ENCODE assay signal across 22 cellular contexts in the genomic region with DNA sequence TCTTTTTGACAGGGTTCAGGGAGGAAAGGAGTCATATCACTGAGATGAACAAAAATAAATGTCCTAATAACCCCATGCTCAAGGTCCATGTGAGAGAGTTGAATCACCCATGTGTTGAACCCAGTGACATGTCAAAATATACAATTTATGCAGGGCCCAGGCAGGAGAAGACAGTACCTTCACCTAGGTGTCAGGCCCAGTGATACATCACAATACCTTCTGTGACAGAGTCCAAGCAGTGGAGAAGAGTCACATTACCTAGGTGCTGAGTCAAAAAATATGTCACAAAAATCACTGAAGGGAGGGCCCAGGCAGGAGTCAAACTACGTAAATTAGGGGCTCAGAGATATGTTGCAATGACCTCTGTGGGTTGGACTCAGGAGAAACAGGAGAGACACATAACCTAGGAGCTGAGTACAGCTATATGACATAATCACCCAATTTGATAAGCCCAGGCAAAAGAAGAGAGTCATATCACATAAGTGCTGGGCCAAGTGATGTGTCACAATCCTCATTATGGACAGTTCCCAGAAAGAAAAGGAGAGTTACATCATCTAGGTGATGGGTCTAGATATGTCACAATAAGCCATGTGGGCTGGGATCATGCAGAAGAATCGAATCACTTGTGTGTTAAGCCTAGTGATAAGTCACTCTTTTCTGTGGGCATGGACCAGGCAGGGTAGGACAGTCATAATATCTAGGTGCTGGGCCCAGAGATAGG. TPM values are rescaled to one million over a fixed set of nuclear protein-coding genes. Genes with fewer than 3 reads are reported as not detected.
DNase-seq lines count a peak whose midpoint lies in the region; ATAC-seq, FAIRE-seq and TF ChIP-seq lines count a peak whose summit lies in the region.
"Had no signal": no experiment of that assay in that cellular context is flagged by ENCODE, and none has a peak within 500 bp of the region (broad histone marks: within the 10 kb centered on the region; RNA-seq: fewer than 3 reads in every experiment).

No MANE protein-coding gene starts in this region.

- CTCF ChIA-PET in activated CD8-positive, alpha-beta T cell treated with anti-CD3 and anti-CD28 coated beads for 36 hours (lab: Charles Lee), result interaction anchor here (1.9 kb wide), 1 partner anchor 20 kb away, joined by 4 read pairs; no protein-coding TSS in a partner anchor
- CTCF ChIA-PET in activated CD8-positive, alpha-beta T cell treated with anti-CD3 and anti-CD28 coated beads, Interleukin-2, amount 10 ng/mL, durations not matched to agents 7 days and 5 days (lab: Charles Lee), result no interaction called here
- CTCF ChIA-PET in H1 (lab: Charles Lee; ENCODE audit: partially characterized antibody), result no interaction called here

- no peak for FAIRE-seq in H1 (lab: Jason Lieb, UNC)
- FAIRE-seq: colon, TTC549 had no signal

- H3K23me2 ChIP-seq in H1 (ENCODE audit: low read depth, low read length), result no peaks in the 10 kb centered on the region

- intact Hi-C loops in activated CD8-positive, alpha-beta T cell treated with anti-CD3 and anti-CD28 coated beads for 36 hours (cut with micrococcal nuclease), result no loop called here

- H3K4me3 ChIP-seq in NB4 (ENCODE audit: low read depth, low read length) (no peak overlapping the region), H1 (ENCODE audit: extremely low read depth in 1 of 4, insufficient read depth in 2 of 4, low read depth in 3 of 4, low read length in 4 of 4) (no peak overlapping the region), trophoblast cell (ENCODE audit: low read depth, low read length) (no peak overlapping the region)
- H3K4me3 ChIP-seq: Peyer's patch, SK-N-MC, stomach had no signal

- no peak overlapping the region for H2BK12ac ChIP-seq in H1 (ENCODE audit: low read depth, low read length)
- H2BK12ac ChIP-seq in trophoblast cell (ENCODE audit: low read length), result no peak overlapping the region

- H3K36me3 Mint-ChIP-seq in activated CD8-positive, alpha-beta T cell treated with anti-CD3 and anti-CD28 coated beads for 36 hours (ENCODE audit: low read depth), result peaks cover 61% of the 10 kb centered on the region
- peaks cover 72% of the 10 kb centered on the region for H3K36me3 Mint-ChIP-seq in activated CD8-positive, alpha-beta T cell treated with anti-CD3 and anti-CD28 coated beads, Interleukin-2, amount 10 ng/mL, durations not matched to agents 7 days and 5 days (ENCODE audit: low read depth)

- H4K8ac ChIP-seq in H1 (ENCODE audit: extremely low read depth, insufficient read depth, low read length), result no peak overlapping the region
- no peak overlapping the region for H4K8ac ChIP-seq in trophoblast cell (ENCODE audit: low read depth, low read length)

- 87% methylated on average over 2 of the region's 2 CpGs; no CpG with 5 or more reads in 1 of the 2 experiments for WGBS in H1 (ENCODE audit: extremely low coverage in 1 of 2, insufficient coverage in 1 of 2, insufficient read length in 1 of 2, insufficient replicate concordance in 2 of 2, low coverage in 1 of 2, low lambda C conversion rate in 2 of 2, missing lambda C conversion rate in 1 of 2), 2 experiments
- WGBS in trophoblast cell (ENCODE audit: extremely low coverage, insufficient coverage, insufficient read length), result no CpG with 5 or more reads among the region's 2 CpGs

- peaks cover 9 to 71% (median 55%) of the 10 kb centered on the region in 4 experiments; a peak in 7 of 8 replicates for H3K36me3 ChIP-seq in H1 (ENCODE audit: control insufficient read depth in 2 of 4, insufficient read depth in 4 of 4, low read length in 3 of 4)
- peaks cover 24 to 49% of the 10 kb centered on the region in 2 experiments for H3K36me3 ChIP-seq in trophoblast cell (ENCODE audit: control insufficient read depth in 1 of 2, insufficient read depth in 2 of 2, low read length in 2 of 2)

- H2BK5ac ChIP-seq in H1 (ENCODE audit: low read depth, low read length), result no peak overlapping the region
- H2BK5ac ChIP-seq in trophoblast cell (ENCODE audit: low read depth, low read length, poor library complexity), result no peak overlapping the region

- H3K4me1 ChIP-seq in H1 (replicated peaks in 1 of 4; ENCODE audit: control insufficient read depth in 3 of 4, insufficient read depth in 4 of 4, low read length in 3 of 4) (no peaks in the 10 kb centered on the region), trophoblast cell (ENCODE audit: control insufficient read depth in 1 of 2, insufficient read depth in 2 of 2, low read length in 2 of 2) (no peaks in the 10 kb centered on the region)
- H3K4me1 ChIP-seq: Peyer's patch, stomach had no signal

- H2BK120ac ChIP-seq in H1 (replicated peaks; ENCODE audit: low read depth, low read length), result no peak overlapping the region
- no peak overlapping the region for H2BK120ac ChIP-seq in trophoblast cell (ENCODE audit: insufficient read depth, low read length, poor library complexity)

- H3K18ac ChIP-seq in H1 (ENCODE audit: extremely low read depth, low read length) (no peak overlapping the region), trophoblast cell (ENCODE audit: low read length) (no peak overlapping the region)

- H3K79me1 ChIP-seq in H1 (ENCODE audit: low read depth, low read length) (peaks cover 2% of the 10 kb centered on the region; the same call in 1 of the 2 replicates), trophoblast cell (ENCODE audit: low read length) (no peaks in the 10 kb centered on the region)

- H3K79me2 ChIP-seq in H1 (ENCODE audit: control insufficient read depth in 1 of 2, insufficient read depth in 2 of 2, low read length in 2 of 2) (peaks cover 0 to 15% of the 10 kb centered on the region in 2 experiments; a peak in 2 of 4 replicates), trophoblast cell (ENCODE audit: control insufficient read depth, insufficient read depth, low read length, poor library complexity) (no peaks in the 10 kb centered on the region)

- H3K14ac ChIP-seq in H1 (ENCODE audit: insufficient read length) (no peak overlapping the region), trophoblast cell (ENCODE audit: low read length) (no peak overlapping the region)

- H3K27ac Mint-ChIP-seq in activated CD8-positive, alpha-beta T cell treated with anti-CD3 and anti-CD28 coated beads for 36 hours, result peak overlapping the region; percentile 48
- H3K27ac Mint-ChIP-seq in activated CD8-positive, alpha-beta T cell treated with anti-CD3 and anti-CD28 coated beads, Interleukin-2, amount 10 ng/mL, durations not matched to agents 7 days and 5 days, result no peak overlapping the region
- H3K27ac Mint-ChIP-seq: activated T-helper 1 cell treated with anti-CD3 and anti-CD28 coated beads, Interleukin-12 subunit alpha, Interleukin-12 subunit beta, Interleukin-2, Interleukin-4 antibody, amounts not matched to agents 30 ng/mL and 10 ng/mL and 1 ng/mL, durations not matched to agents 14 hours and 24 hours and 36 hours; endodermal cell had no signal

- H2BK20ac ChIP-seq in H1 (ENCODE audit: low read length), result no peak overlapping the region

- POLR2A ChIA-PET in activated CD8-positive, alpha-beta T cell treated with anti-CD3 and anti-CD28 coated beads for 36 hours (lab: Charles Lee), result interaction anchor here (1.2 kb wide), 1 partner anchor 10 kb away, joined by 4 read pairs; no protein-coding TSS in a partner anchor
- POLR2A ChIA-PET in activated CD8-positive, alpha-beta T cell treated with anti-CD3 and anti-CD28 coated beads, Interleukin-2, amount 10 ng/mL, durations not matched to agents 7 days and 5 days (lab: Charles Lee), result interaction anchor here (1.1 kb wide), 1 partner anchor 10 kb away, joined by 4 read pairs; no protein-coding TSS in a partner anchor
- POLR2A ChIA-PET in H1 (lab: Charles Lee; ENCODE audit: partially characterized antibody), result interaction anchor here (1.3 to 21.9 kb wide), 4 partner anchors 5 to 146 kb away, joined by 3 to 383 read pairs (median 193); a partner anchor contains a TSS

- no peaks in the 10 kb centered on the region for H3K9me3 Mint-ChIP-seq in activated CD8-positive, alpha-beta T cell treated with anti-CD3 and anti-CD28 coated beads for 36 hours
- H3K9me3 Mint-ChIP-seq in activated CD8-positive, alpha-beta T cell treated with anti-CD3 and anti-CD28 coated beads, Interleukin-2, amount 10 ng/mL, durations not matched to agents 7 days and 5 days (ENCODE audit: insufficient read depth), result no peaks in the 10 kb centered on the region
- H3K9me3 Mint-ChIP-seq: CD8-positive, alpha-beta T cell; endodermal cell had no signal

- H3K56ac ChIP-seq in H1 (replicated peaks; ENCODE audit: insufficient read length, low read depth, low read length), result no peak overlapping the region

- no peak for TF ChIP-seq EP300 in H1 (IDR thresholded peaks at IDR 0.05; ENCODE audit: borderline replicate concordance in 1 of 2, low read depth in 2 of 2, low read length in 2 of 2)

- H2AK5ac ChIP-seq in H1 (ENCODE audit: low read depth, low read length), result no peak overlapping the region
- H2AK5ac ChIP-seq in trophoblast cell (ENCODE audit: low read length), result no peak overlapping the region

- no peak overlapping the region for H3K4me2 ChIP-seq in H1 (ENCODE audit: insufficient read depth in 1 of 2, low read depth in 2 of 2, low read length in 2 of 2)
- no peak overlapping the region for H3K4me2 ChIP-seq in trophoblast cell (ENCODE audit: low read length)

- H4K20me1 ChIP-seq in H1 (replicated peaks in 1 of 2; ENCODE audit: control insufficient read depth in 1 of 2, insufficient read depth in 2 of 2, low read length in 2 of 2), result peaks cover 3 to 15% of the 10 kb centered on the region in 2 experiments

- H4K12ac ChIP-seq in trophoblast cell (ENCODE audit: low read depth, low read length), result no peak overlapping the region

- no peak overlapping the region for H3K9ac ChIP-seq in H1 (replicated peaks in 1 of 4; ENCODE audit: extremely low read depth in 1 of 4, low read depth in 3 of 4, low read length in 3 of 4)
- H3K9ac ChIP-seq in trophoblast cell (ENCODE audit: low read length), result no peak overlapping the region

- H3K23ac ChIP-seq in H1 (ENCODE audit: insufficient read length) (no peak overlapping the region), trophoblast cell (ENCODE audit: low read length) (no peak overlapping the region)

- DNase-seq in activated CD8-positive, alpha-beta T cell treated with anti-CD3 and anti-CD28 coated beads for 36 hours, result peak; percentile 30
- DNase-seq in activated CD8-positive, alpha-beta T cell treated with anti-CD3 and anti-CD28 coated beads, Interleukin-2, amount 10 ng/mL, durations not matched to agents 7 days and 5 days, result no peak
- peak; percentile 59 for DNase-seq in NB4 (ENCODE audit: low read depth)
- DNase-seq in H1 (ENCODE audit: low read depth in 1 of 2, low spot score in 2 of 2), result no peak
- DNase-seq in trophoblast cell, result peak; percentile 73 to 90
- DNase-seq in NK-92 treated with Interleukin-12 subunit alpha and Interleukin-12 subunit beta, amount 100 ng/mL, for 24 hours (lab: John Stamatoyannopoulos, UW), result no peak
- no peak for DNase-seq in iPS-NIHi7 (ENCODE audit: extremely low spot score)
- DNase-seq: ACHN; CD8-positive, alpha-beta T cell; endodermal cell; Karpas-422; left colon; NCI-H774; nucleus accumbens; Peyer's patch; right cardiac atrium; stomach had no signal

- peak; percentile 74 for ATAC-seq in activated CD8-positive, alpha-beta T cell treated with anti-CD3 and anti-CD28 coated beads for 36 hours
- ATAC-seq in activated CD8-positive, alpha-beta T cell treated with anti-CD3 and anti-CD28 coated beads, Interleukin-2, amount 10 ng/mL, durations not matched to agents 7 days and 5 days, result no peak
- ATAC-seq in GM21825 (IDR thresholded peaks at IDR 0.05; ENCODE audit: unreplicated experiment), result no peak
- ATAC-seq: CD8-positive, alpha-beta T cell; left colon; right cardiac atrium had no signal

- no peak overlapping the region for H3K4me3 Mint-ChIP-seq in activated CD8-positive, alpha-beta T cell treated with anti-CD3 and anti-CD28 coated beads for 36 hours
- H3K4me3 Mint-ChIP-seq in activated CD8-positive, alpha-beta T cell treated with anti-CD3 and anti-CD28 coated beads, Interleukin-2, amount 10 ng/mL, durations not matched to agents 7 days and 5 days, result no peak overlapping the region
- H3K4me3 Mint-ChIP-seq: activated T-helper 1 cell treated with anti-CD3 and anti-CD28 coated beads, Interleukin-12 subunit alpha, Interleukin-12 subunit beta, Interleukin-2, Interleukin-4 antibody, amounts not matched to agents 30 ng/mL and 10 ng/mL and 1 ng/mL, durations not matched to agents 14 hours and 24 hours and 36 hours; CD8-positive, alpha-beta T cell; endodermal cell had no signal

- no peaks in the 10 kb centered on the region for H3K9me3 ChIP-seq in H1 (ENCODE audit: insufficient read depth in 2 of 2, low read depth in 1 of 2, low read length in 1 of 2)
- H3K9me3 ChIP-seq in trophoblast cell (ENCODE audit: insufficient read depth, low read depth, low read length), result no peaks in the 10 kb centered on the region
- H3K9me3 ChIP-seq: Peyer's patch, stomach had no signal

- H3K4me1 Mint-ChIP-seq in activated CD8-positive, alpha-beta T cell treated with anti-CD3 and anti-CD28 coated beads for 36 hours (ENCODE audit: low read depth), result peaks cover 9% of the 10 kb centered on the region
- H3K4me1 Mint-ChIP-seq in activated CD8-positive, alpha-beta T cell treated with anti-CD3 and anti-CD28 coated beads, Interleukin-2, amount 10 ng/mL, durations not matched to agents 7 days and 5 days (ENCODE audit: low read depth), result peaks cover 2% of the 10 kb centered on the region
- H3K4me1 Mint-ChIP-seq: endodermal cell had no signal

- H3K27me3 ChIP-seq in H1 (replicated peaks in 1 of 4; ENCODE audit: control insufficient read depth in 3 of 4, extremely low read depth in 1 of 4, insufficient read depth in 3 of 4, low read length in 3 of 4) (no peaks in the 10 kb centered on the region), trophoblast cell (ENCODE audit: insufficient read depth, low read length) (no peaks in the 10 kb centered on the region)
- H3K27me3 ChIP-seq: Peyer's patch, stomach had no signal

- H3K4ac ChIP-seq in H1 (replicated peaks; ENCODE audit: insufficient read length, low read depth, low read length), result no peak overlapping the region
- no peak overlapping the region for H3K4ac ChIP-seq in trophoblast cell (ENCODE audit: low read depth, low read length)

- H4K5ac ChIP-seq in H1 (ENCODE audit: insufficient read length, low read depth, low read length), result no peak overlapping the region

- no peaks in the 10 kb centered on the region for H3K27me3 Mint-ChIP-seq in activated CD8-positive, alpha-beta T cell treated with anti-CD3 and anti-CD28 coated beads for 36 hours
- H3K27me3 Mint-ChIP-seq in activated CD8-positive, alpha-beta T cell treated with anti-CD3 and anti-CD28 coated beads, Interleukin-2, amount 10 ng/mL, durations not matched to agents 7 days and 5 days (ENCODE audit: low read depth), result no peaks in the 10 kb centered on the region

- no peak for TF ChIP-seq POLR2A in NB4 (IDR thresholded peaks at IDR 0.05; ENCODE audit: extremely low read depth, insufficient read length)
- no peak for TF ChIP-seq POLR2A in H1 (IDR thresholded peaks at IDR 0.05; ENCODE audit: control extremely low read depth in 1 of 2, low read depth in 2 of 2, low read length in 2 of 2)

- no peak overlapping the region for H2BK15ac ChIP-seq in H1 (ENCODE audit: low read length)

- H4K91ac ChIP-seq in H1 (replicated peaks; ENCODE audit: insufficient read length, low read length), result no peak overlapping the region
- no peak overlapping the region for H4K91ac ChIP-seq in trophoblast cell (ENCODE audit: low read depth, low read length)

- no peak overlapping the region for H2AFZ ChIP-seq in H1 (ENCODE audit: low read length)
- H2AFZ ChIP-seq in trophoblast cell (ENCODE audit: insufficient read depth, low read length, poor library complexity), result no peak overlapping the region

- H3K27ac ChIP-seq in H1 (ENCODE audit: low read depth, low read length) (no peak overlapping the region), trophoblast cell (ENCODE audit: low read depth, low read length) (no peak overlapping the region)
- H3K27ac ChIP-seq: Peyer's patch, SK-N-MC, stomach had no signal

- TF ChIP-seq CTCF in activated CD8-positive, alpha-beta T cell treated with anti-CD3 and anti-CD28 coated beads for 36 hours (IDR thresholded peaks at IDR 0.05), result no peak
- TF ChIP-seq CTCF in NB4 (IDR thresholded peaks at IDR 0.05; ENCODE audit: low read depth, low read length) (no peak), H1 (IDR thresholded peaks at IDR 0.05; ENCODE audit: control extremely low read depth in 1 of 3, insufficient read depth in 1 of 3, low read depth in 1 of 3, low read length in 3 of 3) (no peak)

- no peak for TF ChIP-seq RAD21 in H1 (IDR thresholded peaks at IDR 0.05 in 1 of 2, conservative IDR thresholded peaks at IDR 0.05 in 1 of 2; ENCODE audit: low read depth in 2 of 2, low read length in 2 of 2)

RNA-seq across cellular contexts. Expression of a gene that starts 13.8 kb away (rescaled TPM):
- total RNA-seq in activated CD8-positive, alpha-beta T cell treated with anti-CD3 and anti-CD28 coated beads for 36 hours, result 10 to 100 TPM; 15.6 to 15.7 TPM
- 10 to 100 TPM; 16.1 to 17.4 TPM for total RNA-seq in activated CD8-positive, alpha-beta T cell treated with anti-CD3 and anti-CD28 coated beads, Interleukin-2, amount 10 ng/mL, durations not matched to agents 7 days and 5 days
- 62.3 and 67.2 TPM in 2 replicates for total RNA-seq in H1 (2021; fragmentation: NEBNext Ultra II Directional; extraction: Animal tissue kit (Norgen Biotek cat#: 25700))
- 6.4 and 8.7 TPM in 2 replicates for polyA plus RNA-seq in H1 (2011; rRNA removed)
- polyA plus RNA-seq in H1 (2011; cell fraction: cytosol; rRNA removed), result 11.3 TPM
- 25.0 TPM for polyA plus RNA-seq in H1 (2011; cell fraction: nucleus; rRNA removed)
- polyA plus RNA-seq in H1 (2012, experiment 1 of 2), result 9.4 to 15.5 TPM (median 14.5 TPM) in 4 replicates
- polyA plus RNA-seq in H1 (2012, experiment 2 of 2), result 1.3 TPM
- polyA plus RNA-seq in H1 (2013, experiment 1 of 2), result 36.2 TPM
- 34.0 TPM for polyA plus RNA-seq in H1 (2013, experiment 2 of 2)
- 130 TPM in 2 replicates for polyA minus RNA-seq in H1 (2011; rRNA and poly(A)+ RNA removed)
- 55.8 TPM for polyA minus RNA-seq in H1 (2011; cell fraction: cytosol; rRNA and poly(A)+ RNA removed)
- polyA minus RNA-seq in H1 (2011; cell fraction: nucleus; rRNA and poly(A)+ RNA removed), result 182 TPM
- 9.3 and 9.7 TPM in 2 replicates for polyA plus RNA-seq in trophoblast cell (2013)

Comparison
In these comparisons a context has a peak if more than half of its experiments do, and no peak if none do; other contexts are left out.
1. DNase-seq: peak in activated CD8-positive, alpha-beta T cell treated with anti-CD3 and anti-CD28 coated beads for 36 hours (single experiment), NB4 (single experiment) and trophoblast cell (2 of 2); none in activated CD8-positive, alpha-beta T cell treated with anti-CD3 and anti-CD28 coated beads, Interleukin-2, amount 10 ng/mL, durations not matched to agents 7 days and 5 days (single experiment), H1 (0 of 2), NK-92 treated with Interleukin-12 subunit alpha and Interleukin-12 subunit beta, amount 100 ng/mL, for 24 hours (single experiment) and iPS-NIHi7 (single experiment).